15 cellular contexts compared by ENCODE assay signal in genomic region chr14:84976805-84977204, GRCh38.
A peak's percentile ranks its signal among the peaks of the same experiment; 100 is the strongest.
DNase-seq lines count a peak whose midpoint lies in the region; ATAC-seq, FAIRE-seq and TF ChIP-seq lines count a peak whose summit lies in the region.
"Had no signal": no experiment of that assay in that cellular context is flagged by ENCODE, and none has a peak within 500 bp of the region (broad histone marks: within the 10 kb centered on the region; RNA-seq: fewer than 3 reads in every experiment).

No MANE protein-coding gene starts in this region.

- FAIRE-seq in A549 (lab: Jason Lieb, UNC) (no peak), H1 (lab: Jason Lieb, UNC) (no peak)
- FAIRE-seq: A204.1 had no signal

- TF ChIP-seq POLR2A in A549 (IDR thresholded peaks at IDR 0.05; ENCODE audit: low read length) (no peak), H1 (IDR thresholded peaks at IDR 0.05; ENCODE audit: control extremely low read depth in 1 of 2, low read depth in 2 of 2, low read length in 2 of 2) (no peak)

- H3K4me2 ChIP-seq in A549 = no peak overlapping the region
- no peak overlapping the region for H3K4me2 ChIP-seq in H1 (ENCODE audit: insufficient read depth in 1 of 2, low read depth in 2 of 2, low read length in 2 of 2)
- H3K4me2 ChIP-seq in neural progenitor cell = no peak overlapping the region
- H3K4me2 ChIP-seq: BLaER1 had no signal

- H3K27ac ChIP-seq in A549 (no peak overlapping the region), H1 (ENCODE audit: low read depth, low read length) (no peak overlapping the region), neural progenitor cell (no peak overlapping the region)
- H3K27ac ChIP-seq: BLaER1 had no signal

- H2AK5ac ChIP-seq in H1 (ENCODE audit: low read depth, low read length) = no peak overlapping the region

- DNase-seq in A549 (ENCODE audit: low read depth in 1 of 2, low spot score in 1 of 2) (no peak), NCI-H69 (lab: John Stamatoyannopoulos, UW) (peak; percentile 25), H1 (ENCODE audit: low read depth in 1 of 2, low spot score in 2 of 2) (no peak), neural progenitor cell (ENCODE audit: low spot score) (no peak), amniotic stem cell (lab: John Stamatoyannopoulos, UW) (no peak)
- DNase-seq: AML-193; CD4-positive, alpha-beta memory T cell; DMS153; GF-D8; GOT3; H9 had no signal

- no peak overlapping the region for H2BK20ac ChIP-seq in H1 (ENCODE audit: low read length)

- no peak overlapping the region for H3K14ac ChIP-seq in H1 (ENCODE audit: insufficient read length)

- no peaks in the 10 kb centered on the region for H4K20me1 ChIP-seq in H1 (replicated peaks in 1 of 2; ENCODE audit: control insufficient read depth in 1 of 2, insufficient read depth in 2 of 2, low read length in 2 of 2)
- H4K20me1 ChIP-seq in neural progenitor cell (ENCODE audit: low read depth) = no peaks in the 10 kb centered on the region
- H4K20me1 ChIP-seq: BLaER1 had no signal

- H3K79me1 ChIP-seq in H1 (ENCODE audit: low read depth, low read length) = no peaks in the 10 kb centered on the region

- H3K9ac ChIP-seq in H1 (replicated peaks in 1 of 4; ENCODE audit: extremely low read depth in 1 of 4, low read depth in 3 of 4, low read length in 3 of 4) (no peak overlapping the region), neural progenitor cell (no peak overlapping the region)
- H3K9ac ChIP-seq: BLaER1 had no signal

- no peak overlapping the region for H3K27ac Mint-ChIP-seq in neural progenitor cell
- H3K27ac Mint-ChIP-seq: CD4-positive, alpha-beta memory T cell; H9 had no signal

- H3K79me2 ChIP-seq in H1 (ENCODE audit: control insufficient read depth in 1 of 2, insufficient read depth in 2 of 2, low read length in 2 of 2) (no peaks in the 10 kb centered on the region), neural progenitor cell (ENCODE audit: low read depth) (no peaks in the 10 kb centered on the region)

- no peak overlapping the region for H3K4ac ChIP-seq in H1 (replicated peaks; ENCODE audit: insufficient read length, low read depth, low read length)

- POLR2A ChIA-PET in A549 (lab: Yijun Ruan, JAX) = no interaction called here
- POLR2A ChIA-PET in H1 (lab: Charles Lee; ENCODE audit: partially characterized antibody) = no interaction called here

- H3K36me3 ChIP-seq in H1 (ENCODE audit: control insufficient read depth in 2 of 4, insufficient read depth in 4 of 4, low read length in 3 of 4) (no peaks in the 10 kb centered on the region), neural progenitor cell (no peaks in the 10 kb centered on the region)
- H3K36me3 ChIP-seq: BLaER1 had no signal

- no peaks in the 10 kb centered on the region for H3K9me3 ChIP-seq in A549
- H3K9me3 ChIP-seq in H1 (ENCODE audit: insufficient read depth in 2 of 2, low read depth in 1 of 2, low read length in 1 of 2) = no peaks in the 10 kb centered on the region
- no peaks in the 10 kb centered on the region for H3K9me3 ChIP-seq in neural progenitor cell (ENCODE audit: low read depth)
- H3K9me3 ChIP-seq: BLaER1 had no signal

- H2BK5ac ChIP-seq in H1 (ENCODE audit: low read depth, low read length) = no peak overlapping the region

- TF ChIP-seq CTCF in A549 (IDR thresholded peaks at IDR 0.05) (no peak), H1 (IDR thresholded peaks at IDR 0.05; ENCODE audit: control extremely low read depth in 1 of 3, insufficient read depth in 1 of 3, low read depth in 1 of 3, low read length in 3 of 3) (no peak), neural progenitor cell (IDR thresholded peaks at IDR 0.05) (no peak)

- H2BK120ac ChIP-seq in H1 (replicated peaks; ENCODE audit: low read depth, low read length) = no peak overlapping the region

- H3K27me3 ChIP-seq in H1 (replicated peaks in 1 of 4; ENCODE audit: control insufficient read depth in 3 of 4, extremely low read depth in 1 of 4, insufficient read depth in 3 of 4, low read length in 3 of 4) (no peaks in the 10 kb centered on the region), neural progenitor cell (no peaks in the 10 kb centered on the region)
- H3K27me3 ChIP-seq: BLaER1 had no signal

- H3K4me3 ChIP-seq in A549 (no peak overlapping the region), H1 (ENCODE audit: extremely low read depth in 1 of 4, insufficient read depth in 2 of 4, low read depth in 3 of 4, low read length in 4 of 4) (no peak overlapping the region), neural progenitor cell (no peak overlapping the region)
- H3K4me3 ChIP-seq: BLaER1 had no signal

- CTCF ChIA-PET in A549 (lab: Yijun Ruan, JAX) (no interaction called here), H1 (lab: Charles Lee; ENCODE audit: partially characterized antibody) (no interaction called here)

- H3F3A ChIP-seq in neural progenitor cell (ENCODE audit: low read depth) = no peaks in the 10 kb centered on the region

- H3K36me3 Mint-ChIP-seq in neural progenitor cell = no peaks in the 10 kb centered on the region
- H3K36me3 Mint-ChIP-seq: CD14-positive monocyte; CD4-positive, alpha-beta memory T cell had no signal

- no peak overlapping the region for H3K56ac ChIP-seq in H1 (replicated peaks; ENCODE audit: insufficient read length, low read depth, low read length)

- no peak overlapping the region for H3K4me3 Mint-ChIP-seq in neural progenitor cell
- H3K4me3 Mint-ChIP-seq: CD14-positive monocyte; CD4-positive, alpha-beta memory T cell; H9 had no signal

- H2AFZ ChIP-seq in H1 (ENCODE audit: low read length) = peak overlapping the region; percentile 61; the same call in 1 of the 2 replicates
- H2AFZ ChIP-seq in neural progenitor cell (replicated peaks) = peak overlapping the region; percentile 50

- no peaks in the 10 kb centered on the region for H3K9me3 Mint-ChIP-seq in neural progenitor cell
- H3K9me3 Mint-ChIP-seq: H9 had no signal

- no peak for ATAC-seq in A549
- ATAC-seq in HG02852 (IDR thresholded peaks at IDR 0.05; ENCODE audit: unreplicated experiment) = no peak

- no peak overlapping the region for H4K5ac ChIP-seq in H1 (ENCODE audit: insufficient read length, low read depth, low read length)

- H3K4me1 Mint-ChIP-seq in neural progenitor cell = no peaks in the 10 kb centered on the region
- H3K4me1 Mint-ChIP-seq: CD14-positive monocyte; CD4-positive, alpha-beta memory T cell had no signal

- TF ChIP-seq EP300 in A549 (IDR thresholded peaks at IDR 0.05) = no peak
- no peak for TF ChIP-seq EP300 in H1 (IDR thresholded peaks at IDR 0.05; ENCODE audit: borderline replicate concordance in 1 of 2, low read depth in 2 of 2, low read length in 2 of 2)

- no peak overlapping the region for H3K23ac ChIP-seq in H1 (ENCODE audit: insufficient read length)

- WGBS in A549 (ENCODE audit: missing lambda C conversion rate) = 61% methylated on average over 2 of the region's 2 CpGs
- WGBS in H1 (ENCODE audit: extremely low coverage in 1 of 2, insufficient coverage in 1 of 2, insufficient read length in 1 of 2, insufficient replicate concordance in 2 of 2, low coverage in 1 of 2, low lambda C conversion rate in 2 of 2, missing lambda C conversion rate in 1 of 2), 2 experiments = 96% methylated on average over 2 of the region's 2 CpGs; no CpG with 5 or more reads in 1 of the 2 experiments

- no peak overlapping the region for H2BK15ac ChIP-seq in H1 (ENCODE audit: low read length)

- H3K4me1 ChIP-seq in A549 (no peaks in the 10 kb centered on the region), H1 (replicated peaks in 1 of 4; ENCODE audit: control insufficient read depth in 3 of 4, insufficient read depth in 4 of 4, low read length in 3 of 4) (no peaks in the 10 kb centered on the region), neural progenitor cell (no peaks in the 10 kb centered on the region)
- H3K4me1 ChIP-seq: BLaER1 had no signal

- no peak overlapping the region for H4K91ac ChIP-seq in H1 (replicated peaks; ENCODE audit: insufficient read length, low read length)

- H4K8ac ChIP-seq in H1 (ENCODE audit: extremely low read depth, insufficient read depth, low read length) = no peak overlapping the region

- no peaks in the 10 kb centered on the region for H3K27me3 Mint-ChIP-seq in neural progenitor cell (ENCODE audit: insufficient read depth, low read depth)
- H3K27me3 Mint-ChIP-seq: CD4-positive, alpha-beta memory T cell had no signal

- no peak for TF ChIP-seq RAD21 in A549 (conservative IDR thresholded peaks at IDR 0.05 in 1 of 2, IDR thresholded peaks at IDR 0.05 in 1 of 2)
- TF ChIP-seq RAD21 in H1 (IDR thresholded peaks at IDR 0.05 in 1 of 2, conservative IDR thresholded peaks at IDR 0.05 in 1 of 2; ENCODE audit: low read depth in 2 of 2, low read length in 2 of 2) = no peak

- H2BK12ac ChIP-seq in H1 (ENCODE audit: low read depth, low read length) = no peak overlapping the region

- peaks cover 1% of the 10 kb centered on the region; the same call in 1 of the 2 replicates for H3K23me2 ChIP-seq in H1 (ENCODE audit: low read depth, low read length)

- H3K18ac ChIP-seq in H1 (ENCODE audit: extremely low read depth, low read length) = no peak overlapping the region

TF ChIP-seq in A549, 52 proteins besides CTCF, POLR2A, EP300 and RAD21:
- no peak for TF ChIP-seq HES2 (IDR thresholded peaks at IDR 0.05)
- TF ChIP-seq, protein P1, sequence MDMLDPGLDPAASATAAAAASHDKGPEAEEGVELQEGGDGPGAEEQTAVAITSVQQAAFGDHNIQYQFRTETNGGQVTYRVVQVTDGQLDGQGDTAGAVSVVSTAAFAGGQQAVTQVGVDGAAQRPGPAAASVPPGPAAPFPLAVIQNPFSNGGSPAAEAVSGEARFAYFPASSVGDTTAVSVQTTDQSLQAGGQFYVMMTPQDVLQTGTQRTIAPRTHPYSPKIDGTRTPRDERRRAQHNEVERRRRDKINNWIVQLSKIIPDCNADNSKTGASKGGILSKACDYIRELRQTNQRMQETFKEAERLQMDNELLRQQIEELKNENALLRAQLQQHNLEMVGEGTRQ (IDR thresholded peaks at IDR 0.05) = peak; percentile 40; the same call in 1 of the 2 replicates
TF ChIP-seq in A549: peak in this region for 1.

TF ChIP-seq in H1, 55 proteins besides CTCF, POLR2A, EP300 and RAD21:
- TF ChIP-seq YY1 (IDR thresholded peaks at IDR 0.05; ENCODE audit: low read depth, low read length) (no peak), BCL11A (IDR thresholded peaks at IDR 0.05; ENCODE audit: low read depth in 2 of 2, low read length in 2 of 2) (no peak), TCF12 (IDR thresholded peaks at IDR 0.05; ENCODE audit: low read depth, low read length) (no peak), RNF2 (IDR thresholded peaks at IDR 0.05; ENCODE audit: borderline replicate concordance, low read depth, low read length, missing control alignments, poor library complexity, severe bottlenecking) (no peak), GTF2F1 (IDR thresholded peaks at IDR 0.05; ENCODE audit: borderline replicate concordance, low read depth, low read length) (no peak), KDM1A (IDR thresholded peaks at IDR 0.05; ENCODE audit: borderline replicate concordance, low read length) (no peak)
- TF ChIP-seq, protein P1 (IDR thresholded peaks at IDR 0.05; ENCODE audit: low read length) = peak; percentile 74
